1 cellular context compared by ENCODE assay signal in genomic region chr5:116508835-116509234, GRCh38.
TF ChIP-seq lines count a peak whose summit lies in the region.

No MANE protein-coding gene starts in this region.

TF ChIP-seq in HEK293, 187 proteins besides CTCF, POLR2A, EP300 and RAD21 (continued from another document):
- peak; percentile 57; the same call in 1 of the 2 replicates for TF ChIP-seq ZBTB44 (tag by site-specific recombination; IDR thresholded peaks at IDR 0.05)
